ENCODE assay signal across 1 cellular context in genomic region chr2:240619506-240620148, GRCh38.
TF ChIP-seq lines count a peak whose summit lies in the region.

No MANE protein-coding gene starts in this region.

TF ChIP-seq in IMR-90, 13 proteins besides CTCF, POLR2A, EP300 and RAD21:
- TF ChIP-seq CEBPB (IDR thresholded peaks at IDR 0.05; ENCODE audit: low read depth, low read length) = no peak
- no peak for TF ChIP-seq BHLHE40 (IDR thresholded peaks at IDR 0.05; ENCODE audit: low read depth, low read length)
- TF ChIP-seq SMC3 (IDR thresholded peaks at IDR 0.05; ENCODE audit: low read depth, low read length) = no peak
- TF ChIP-seq ELK1 (IDR thresholded peaks at IDR 0.05; ENCODE audit: borderline replicate concordance, low read depth, low read length) = no peak
- TF ChIP-seq CHD1 (IDR thresholded peaks at IDR 0.05; ENCODE audit: low read depth, low read length) = no peak
- TF ChIP-seq MAZ (IDR thresholded peaks at IDR 0.05; ENCODE audit: borderline replicate concordance, low read depth, low read length) = no peak
- TF ChIP-seq MAFK (IDR thresholded peaks at IDR 0.05; ENCODE audit: low read depth, low read length) = no peak
- no peak for TF ChIP-seq USF2 (IDR thresholded peaks at IDR 0.05; ENCODE audit: low read depth, low read length)
- no peak for TF ChIP-seq MXI1 (IDR thresholded peaks at IDR 0.05; ENCODE audit: borderline replicate concordance, low read depth, low read length)
- no peak for TF ChIP-seq FOS (IDR thresholded peaks at IDR 0.05; ENCODE audit: low read depth, low read length)
- TF ChIP-seq RFX5 (IDR thresholded peaks at IDR 0.05; ENCODE audit: low read depth, low read length) = no peak
- no peak for TF ChIP-seq RCOR1 (IDR thresholded peaks at IDR 0.05; ENCODE audit: insufficient replicate concordance, low read length)
- no peak for TF ChIP-seq NFE2L2 (IDR thresholded peaks at IDR 0.05; ENCODE audit: low read depth, low read length)
